ENCODE assay signal across 31 cellular contexts in genomic region chr9:88889386-88889785, GRCh38.
DNase-seq lines count a peak whose midpoint lies in the region; ATAC-seq, FAIRE-seq and TF ChIP-seq lines count a peak whose summit lies in the region.
"Had no signal": no experiment of that assay in that cellular context is flagged by ENCODE, and none has a peak within 500 bp of the region (broad histone marks: within the 10 kb centered on the region; RNA-seq: fewer than 3 reads in every experiment).

No MANE protein-coding gene starts in this region.

- ATAC-seq in naive thymus-derived CD8-positive, alpha-beta T cell = no peak
- no peak for ATAC-seq in GM21447 (IDR thresholded peaks at IDR 0.05; ENCODE audit: unreplicated experiment)
- ATAC-seq: activated naive CD8-positive, alpha-beta T cell treated with anti-CD3 and anti-CD28 coated beads, Interleukin-2, amount 50 U/mL, for 24 hours; gastrocnemius medialis; left colon had no signal

- CTCF ChIA-PET in HEK293 (lab: Yijun Ruan, JAX) = no interaction called here

- no peak overlapping the region for H3K27ac Mint-ChIP-seq in naive thymus-derived CD8-positive, alpha-beta T cell
- H3K27ac Mint-ChIP-seq: activated naive CD8-positive, alpha-beta T cell treated with anti-CD3 and anti-CD28 coated beads, Interleukin-2, amount 50 U/mL, for 24 hours; CD4-positive, alpha-beta T cell had no signal

- H3K4me3 ChIP-seq in HEK293 (ENCODE audit: low read depth, low read length) (no peak overlapping the region), foreskin fibroblast (ENCODE audit: low read depth in 1 of 2, low read length in 2 of 2) (no peak overlapping the region)
- H3K4me3 ChIP-seq: gastrocnemius medialis, SK-N-MC, stomach, thyroid gland had no signal

- peaks cover 6 to 37% (median 23%) of the 10 kb centered on the region in 4 donors for H3K4me1 Mint-ChIP-seq in naive thymus-derived CD8-positive, alpha-beta T cell

- POLR2A ChIA-PET in HEK293 (lab: Yijun Ruan, JAX) = no interaction called here
- POLR2A ChIA-PET in naive thymus-derived CD8-positive, alpha-beta T cell (lab: Charles Lee) = no interaction called here

- no peaks in the 10 kb centered on the region for H3K4me1 ChIP-seq in HEK293 (ENCODE audit: control insufficient read depth, insufficient read depth, low read length)
- H3K4me1 ChIP-seq: gastrocnemius medialis, stomach, thyroid gland had no signal

- DNase-seq in astrocyte of the hippocampus (ENCODE audit: low read depth, low spot score) = peak; percentile 21
- DNase-seq in foreskin fibroblast = peak; percentile 48 to 61
- peak; percentile 21 for DNase-seq in urothelium cell line (ENCODE audit: low spot score)
- no peak for DNase-seq in naive thymus-derived CD8-positive, alpha-beta T cell
- DNase-seq in GM12891 (ENCODE audit: insufficient read length, low spot score) = no peak
- DNase-seq in retina = no peak
- DNase-seq: activated CD4-positive, alpha-beta T cell treated with anti-CD3 and anti-CD28 coated beads for 4 hours; activated CD8-positive, alpha-beta memory T cell treated with anti-CD3 and anti-CD28 coated beads for 24 hours; activated gamma-delta T cell treated with Interleukin-2 at 50 U/mL for 16 hours; activated naive CD8-positive, alpha-beta T cell treated with anti-CD3 and anti-CD28 coated beads, Interleukin-2, amount 50 U/mL, for 24 hours; activated T-cell treated with anti-CD3 and anti-CD28 coated beads, Interleukin-2, amount 50 U/mL, for 1 hour; CD4-positive, alpha-beta T cell; DMS 273 treated with DMSO at 0.1 percent for 48 hours; effector memory CD4-positive, alpha-beta T cell; gastrocnemius medialis; H7; left colon; NCI-H1436 treated with DMSO at 0.1 percent for 48 hours; NCI-H446 treated with DMSO at 0.1 percent for 48 hours; NCI-H82; occipital lobe; small intestine; stimulated activated CD4-positive, alpha-beta T cell treated with anti-CD3 and anti-CD28 coated beads, Interleukin-2, amount 100 ng/mL, for 24 hours; stomach; thyroid gland had no signal

- FAIRE-seq in urothelium cell line (lab: Jason Lieb, UNC) (no peak), GM12891 (lab: Jason Lieb, UNC) (no peak)
- FAIRE-seq: GM19239, small intestine had no signal

- no peak overlapping the region for H3K27ac ChIP-seq in HEK293 (ENCODE audit: extremely low read depth, low read depth, low read length)
- H3K27ac ChIP-seq: gastrocnemius medialis, KMS-11, SK-N-MC, stomach, thyroid gland had no signal

- no peak overlapping the region for H3K4me3 Mint-ChIP-seq in naive thymus-derived CD8-positive, alpha-beta T cell
- H3K4me3 Mint-ChIP-seq: activated naive CD8-positive, alpha-beta T cell treated with anti-CD3 and anti-CD28 coated beads, Interleukin-2, amount 50 U/mL, for 24 hours; brain; CD4-positive, alpha-beta T cell had no signal

- H3K27me3 Mint-ChIP-seq in naive thymus-derived CD8-positive, alpha-beta T cell = peaks cover 9 to 38% (median 11%) of the 10 kb centered on the region in 5 donors

- peaks cover 0 to 4% (median 1%) of the 10 kb centered on the region in 3 donors for H3K36me3 Mint-ChIP-seq in naive thymus-derived CD8-positive, alpha-beta T cell
- H3K36me3 Mint-ChIP-seq: brain had no signal

- no peak for TF ChIP-seq CTCF in HEK293 (tag by site-specific recombination; IDR thresholded peaks at IDR 0.05)
- no peak for TF ChIP-seq CTCF in foreskin fibroblast (IDR thresholded peaks at IDR 0.05; ENCODE audit: low read depth, low read length)

- no peaks in the 10 kb centered on the region for H3K9me3 ChIP-seq in HEK293 (ENCODE audit: control insufficient read depth, insufficient read depth, low read depth, low read length)
- H3K9me3 ChIP-seq: gastrocnemius medialis, stomach, thyroid gland had no signal

- no peak for TF ChIP-seq POLR2A in GM12891 (IDR thresholded peaks at IDR 0.05; ENCODE audit: low read depth, low read length)

- H3K9me3 Mint-ChIP-seq in naive thymus-derived CD8-positive, alpha-beta T cell = peaks cover 0 to 8% (median under 1%) of the 10 kb centered on the region in 9 donors
- H3K9me3 Mint-ChIP-seq: CD4-positive, alpha-beta T cell had no signal

- H3K36me3 ChIP-seq in HEK293 (ENCODE audit: control insufficient read depth in 2 of 2, insufficient read depth in 1 of 2, low read length in 2 of 2) = no peaks in the 10 kb centered on the region
- H3K36me3 ChIP-seq: gastrocnemius medialis, stomach, thyroid gland had no signal

TF ChIP-seq in HEK293, 187 proteins besides CTCF, POLR2A, EP300 and RAD21:
- TF ChIP-seq EGR2 (tag by site-specific recombination; IDR thresholded peaks at IDR 0.05; ENCODE audit: low read depth) (peak; percentile 31; the same call in 1 of the 2 replicates), ZNF155 (tag by site-specific recombination; IDR thresholded peaks at IDR 0.05) (no peak), ZBTB10 (tag by site-specific recombination; IDR thresholded peaks at IDR 0.05) (no peak)

TF ChIP-seq in GM12891, 5 proteins besides CTCF, POLR2A, EP300 and RAD21:
- TF ChIP-seq SPI1 (IDR thresholded peaks at IDR 0.05; ENCODE audit: low read depth, low read length) (no peak), POU2F2 (IDR thresholded peaks at IDR 0.05; ENCODE audit: low read depth, low read length) (no peak), TAF1 (IDR thresholded peaks at IDR 0.05; ENCODE audit: low read depth, low read length) (no peak), PAX5 (IDR thresholded peaks at IDR 0.05; ENCODE audit: insufficient read depth, low read length, severe bottlenecking) (no peak), POLR2AphosphoS5 (IDR thresholded peaks at IDR 0.05; ENCODE audit: low read depth, low read length) (no peak)

Comparison
In these comparisons a context has a peak if more than half of its experiments do, and no peak if none do; other contexts are left out.
1. DNase-seq: peak in astrocyte of the hippocampus (single experiment), foreskin fibroblast (2 of 2) and urothelium cell line (single experiment); none in naive thymus-derived CD8-positive, alpha-beta T cell (0 of 10), GM12891 (single experiment) and retina (single experiment).